31 cellular contexts compared by ENCODE assay signal in genomic region chr2:79271456-79271855, GRCh38.
"Had no signal": no experiment of that assay in that cellular context is flagged by ENCODE, and none has a peak within 500 bp of the region (broad histone marks: within the 10 kb centered on the region; RNA-seq: fewer than 3 reads in every experiment).

No MANE protein-coding gene starts in this region.

- H3K4me3 Mint-ChIP-seq: activated CD4-positive, alpha-beta T cell treated with anti-CD3 and anti-CD28 coated beads, Interleukin-2, amount 10 ng/mL, durations not matched to agents 24 days and 14 days; activated CD8-positive, alpha-beta T cell treated with anti-CD3 and anti-CD28 coated beads, Interleukin-2, amount 10 ng/mL, durations not matched to agents 7 days and 5 days; activated naive CD4-positive, alpha-beta T cell treated with anti-CD3 and anti-CD28 coated beads, Interleukin-2, amount 50 U/mL, for 24 hours; activated naive CD8-positive, alpha-beta T cell treated with anti-CD3 and anti-CD28 coated beads, Interleukin-2, amount 10 ng/mL, durations not matched to agents 7 days and 5 days; activated T-cell treated with anti-CD3 and anti-CD28 coated beads, Interleukin-2, amount 50 U/mL, for 24 hours had no signal

- H3K27ac Mint-ChIP-seq: activated CD4-positive, alpha-beta T cell treated with anti-CD3 and anti-CD28 coated beads, Interleukin-2, amount 10 ng/mL, durations not matched to agents 24 days and 14 days; activated CD8-positive, alpha-beta T cell treated with anti-CD3 and anti-CD28 coated beads, Interleukin-2, amount 10 ng/mL, durations not matched to agents 7 days and 5 days; activated naive CD4-positive, alpha-beta T cell treated with anti-CD3 and anti-CD28 coated beads, Interleukin-2, amount 50 U/mL, for 24 hours; activated naive CD8-positive, alpha-beta T cell treated with anti-CD3 and anti-CD28 coated beads, Interleukin-2, amount 10 ng/mL, durations not matched to agents 7 days and 5 days; activated T-cell treated with anti-CD3 and anti-CD28 coated beads, Interleukin-2, amount 50 U/mL, for 24 hours; activated T-helper 2 cell treated with anti-CD3 and anti-CD28 coated beads, Interferon-gamma antibody, Interleukin-2, Interleukin-4, amounts not matched to agents 10 μg/mL and 5 μg/mL and 100 μg/mL, durations not matched to agents 14 hours and 24 hours and 36 hours had no signal

- H3K4me1 Mint-ChIP-seq: activated CD4-positive, alpha-beta T cell treated with anti-CD3 and anti-CD28 coated beads, Interleukin-2, amount 10 ng/mL, durations not matched to agents 24 days and 14 days; activated naive CD4-positive, alpha-beta T cell treated with anti-CD3 and anti-CD28 coated beads, Interleukin-2, amount 50 U/mL, for 24 hours; activated naive CD8-positive, alpha-beta T cell treated with anti-CD3 and anti-CD28 coated beads, Interleukin-2, amount 10 ng/mL, durations not matched to agents 7 days and 5 days had no signal

- H3K27ac ChIP-seq: ascending aorta, Peyer's patch, SJSA1 had no signal

- H3K36me3 ChIP-seq: ascending aorta, Peyer's patch, SJSA1 had no signal

- H3K36me3 Mint-ChIP-seq: activated naive CD4-positive, alpha-beta T cell treated with anti-CD3 and anti-CD28 coated beads, Interleukin-2, amount 50 U/mL, for 24 hours; activated naive CD8-positive, alpha-beta T cell treated with anti-CD3 and anti-CD28 coated beads, Interleukin-2, amount 10 ng/mL, durations not matched to agents 7 days and 5 days had no signal

- H3K9me3 ChIP-seq: ascending aorta, Peyer's patch, SJSA1 had no signal

- H3K9me3 Mint-ChIP-seq: activated CD4-positive, alpha-beta T cell treated with anti-CD3 and anti-CD28 coated beads, Interleukin-2, amount 10 ng/mL, durations not matched to agents 24 days and 14 days; activated naive CD4-positive, alpha-beta T cell treated with anti-CD3 and anti-CD28 coated beads, Interleukin-2, amount 50 U/mL, for 24 hours had no signal

- H3K4me1 ChIP-seq: ascending aorta, Peyer's patch, SJSA1 had no signal

- DNase-seq: activated CD4-positive, alpha-beta T cell treated with anti-CD3 and anti-CD28 coated beads, Interleukin-2, amount 10 ng/mL, durations not matched to agents 24 days and 14 days; activated CD4-positive, alpha-beta T cell treated with anti-CD3 and anti-CD28 coated beads, Interleukin-2, amount 50 U/mL, for 4 hours; activated CD8-positive, alpha-beta T cell treated with anti-CD3 and anti-CD28 coated beads, Interleukin-2, amount 10 ng/mL, durations not matched to agents 7 days and 5 days; activated gamma-delta T cell; activated naive CD4-positive, alpha-beta T cell treated with Interleukin-2 at 50 U/mL for 16 hours; activated naive CD8-positive, alpha-beta T cell treated with anti-CD3 and anti-CD28 coated beads, Interleukin-2, amount 10 ng/mL, durations not matched to agents 7 days and 5 days; activated T-cell treated with anti-CD3 and anti-CD28 coated beads, Interleukin-2, amount 50 U/mL, for 24 hours; amygdala; Karpas-422; KBM-7; NCI-H1105; NCI-H1417 treated with DMSO at 0.1 percent for 48 hours; NCI-H187 treated with DMSO at 0.1 percent for 48 hours; NCI-H2081; NCI-H2171 treated with DMSO at 0.1 percent for 48 hours; NCI-H226; NCI-H446 treated with DMSO at 0.1 percent for 48 hours; NCI-H524; NCI-H69; NK-92 treated with Interleukin-12 subunit alpha and Interleukin-12 subunit beta, amount 100 ng/mL, for 24 hours; PC-3; Peyer's patch; RPMI8226; SHP77 treated with DMSO at 0.1 percent for 48 hours; SW 1271; T1000 had no signal

- H3K27me3 Mint-ChIP-seq: activated CD4-positive, alpha-beta T cell treated with anti-CD3 and anti-CD28 coated beads, Interleukin-2, amount 10 ng/mL, durations not matched to agents 24 days and 14 days; activated naive CD4-positive, alpha-beta T cell treated with anti-CD3 and anti-CD28 coated beads, Interleukin-2, amount 50 U/mL, for 24 hours; activated naive CD8-positive, alpha-beta T cell treated with anti-CD3 and anti-CD28 coated beads, Interleukin-2, amount 10 ng/mL, durations not matched to agents 7 days and 5 days; activated T-cell treated with anti-CD3 and anti-CD28 coated beads, Interleukin-2, amount 50 U/mL, for 24 hours had no signal

- ATAC-seq: activated CD8-positive, alpha-beta T cell treated with anti-CD3 and anti-CD28 coated beads, Interleukin-2, amount 10 ng/mL, durations not matched to agents 7 days and 5 days; PC-3; SK-N-SH treated with all-trans-retinoic acid at 6 μM for 48 hours had no signal

- H3K27me3 ChIP-seq: ascending aorta, Peyer's patch, SJSA1 had no signal

- H3K4me3 ChIP-seq: ascending aorta, Peyer's patch, SJSA1 had no signal
